Comparison of ENCODE assay signal across 13 cellular contexts in the genomic region with DNA sequence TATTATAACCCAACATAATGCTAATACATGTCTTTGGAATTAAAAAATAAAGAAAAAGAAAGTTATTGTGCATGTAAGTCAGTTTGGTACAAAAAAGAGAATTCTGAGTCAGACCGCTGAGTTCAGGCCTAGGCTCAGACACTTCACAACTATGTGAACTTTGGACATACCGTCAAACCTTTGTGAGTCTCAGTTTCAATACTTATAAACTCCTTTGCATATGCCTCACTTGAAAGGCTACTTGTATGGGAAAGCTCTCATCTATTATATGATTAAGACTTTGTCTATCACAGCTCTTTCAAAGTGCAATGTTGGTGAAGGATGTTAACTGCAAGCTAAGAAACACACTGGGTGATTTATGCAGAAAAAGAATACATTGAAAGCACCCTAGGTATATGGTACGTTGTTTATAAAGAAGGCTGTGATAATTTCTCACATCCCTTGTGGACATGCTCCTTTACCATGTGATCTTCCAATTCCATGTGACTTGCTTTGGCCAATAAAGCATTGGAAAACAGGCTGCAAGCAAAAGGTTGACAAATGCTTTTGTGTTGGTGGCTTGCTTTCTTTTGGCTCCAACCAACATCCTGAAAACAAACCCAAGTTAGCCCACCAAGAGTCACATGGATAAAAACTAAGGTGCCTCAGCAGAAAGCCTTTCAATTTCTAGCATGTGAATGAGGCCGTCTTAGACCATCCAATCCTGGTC. TPM values are rescaled to one million over a fixed set of nuclear protein-coding genes. Genes with fewer than 3 reads are reported as not detected.
A peak's percentile ranks its signal among the peaks of the same experiment; 100 is the strongest.
DNase-seq lines count a peak whose midpoint lies in the region; ATAC-seq and TF ChIP-seq lines count a peak whose summit lies in the region.
"Had no signal": no experiment of that assay in that cellular context is flagged by ENCODE, and none has a peak within 500 bp of the region (broad histone marks: within the 10 kb centered on the region; RNA-seq: fewer than 3 reads in every experiment).

No MANE protein-coding gene starts in this region.

- peaks cover 7% of the 10 kb centered on the region for H3K36me3 Mint-ChIP-seq in neural progenitor cell

- H3K27me3 ChIP-seq in neural progenitor cell, result no peaks in the 10 kb centered on the region

- ATAC-seq in GM18499 (IDR thresholded peaks at IDR 0.05; ENCODE audit: insufficient read depth, unreplicated experiment), result peak; percentile 78
- peak; percentile 88 for ATAC-seq in GM19395 (IDR thresholded peaks at IDR 0.05; ENCODE audit: unreplicated experiment)
- ATAC-seq in HG02852 (IDR thresholded peaks at IDR 0.05; ENCODE audit: unreplicated experiment), result peak; percentile 93
- ATAC-seq in HG03571 (IDR thresholded peaks at IDR 0.05; ENCODE audit: unreplicated experiment), result peak; percentile 89
- no peak for ATAC-seq in left cardiac atrium

- no peak overlapping the region for H3K9ac ChIP-seq in neural progenitor cell

- H3F3A ChIP-seq in neural progenitor cell (ENCODE audit: low read depth), result no peaks in the 10 kb centered on the region

- TF ChIP-seq CTCF in neural progenitor cell (IDR thresholded peaks at IDR 0.05), result no peak

- no peaks in the 10 kb centered on the region for H3K9me3 ChIP-seq in neural progenitor cell (ENCODE audit: low read depth)

- no peak overlapping the region for H3K27ac Mint-ChIP-seq in neural progenitor cell

- no peak overlapping the region for H3K27ac ChIP-seq in neural progenitor cell

- H3K4me3 ChIP-seq in neural progenitor cell, result no peak overlapping the region
- H3K4me3 ChIP-seq: lung had no signal

- intact Hi-C loops in left cardiac atrium (cut with DNase I), result no loop called here

- no peaks in the 10 kb centered on the region for H4K20me1 ChIP-seq in neural progenitor cell (ENCODE audit: low read depth)

- no peaks in the 10 kb centered on the region for H3K79me2 ChIP-seq in neural progenitor cell (ENCODE audit: low read depth)

- H3K36me3 ChIP-seq in neural progenitor cell, result peaks cover 6% of the 10 kb centered on the region

- no peaks in the 10 kb centered on the region for H3K4me1 ChIP-seq in neural progenitor cell

- DNase-seq in neural progenitor cell (ENCODE audit: low spot score), result no peak
- DNase-seq in COLO829 (ENCODE audit: low spot score), result no peak
- DNase-seq in activated CD4-positive, alpha-beta T cell treated with anti-CD3 and anti-CD28 coated beads, Interleukin-2, amount 50 U/mL, for 4 hours, result no peak
- no peak for DNase-seq in left cardiac atrium
- DNase-seq: GDM1; NCI-H2029 treated with DMSO at 0.1 percent for 48 hours; stimulated activated CD4-positive, alpha-beta T cell treated with anti-CD3 and anti-CD28 coated beads, Interleukin-4, amount 100 ng/mL, for 24 hours; T-helper 2 cell had no signal

- H3K4me2 ChIP-seq in neural progenitor cell, result no peak overlapping the region

- no peaks in the 10 kb centered on the region for H3K4me1 Mint-ChIP-seq in neural progenitor cell

- H3K27me3 Mint-ChIP-seq in neural progenitor cell (ENCODE audit: insufficient read depth, low read depth), result no peaks in the 10 kb centered on the region

- H3K4me3 Mint-ChIP-seq in neural progenitor cell, result no peak overlapping the region

- H3K9me3 Mint-ChIP-seq in neural progenitor cell, result no peaks in the 10 kb centered on the region

- no peak overlapping the region for H2AFZ ChIP-seq in neural progenitor cell (replicated peaks)

RNA-seq across cellular contexts. Expression of a gene that starts 49.6 kb away (rescaled TPM):
- 17.1 and 20.7 TPM in 2 replicates for total RNA-seq in neural progenitor cell (ENCODE audit: low replicate concordance)
- 10 to 100 TPM in 1 of 2 donors, 1 to 10 TPM in 1; 8.1 to 10.2 TPM for total RNA-seq in left cardiac atrium

RNA-seq across cellular contexts. Expression of a gene that starts 49.8 kb away (rescaled TPM):
- total RNA-seq in neural progenitor cell (ENCODE audit: low replicate concordance) (62.4 and 76.6 TPM in 2 replicates), left cardiac atrium (1 to 10 TPM in 1 of 2 donors, under 1 TPM in 1; 0.71 to 3.9 TPM)

Comparison
In these comparisons a context has a peak if more than half of its experiments do, and no peak if none do; other contexts are left out.
1. ATAC-seq: peak in GM18499 (single experiment), GM19395 (single experiment), HG02852 (single experiment) and HG03571 (single experiment); none in left cardiac atrium (0 of 2).
2. RNA of a gene that starts 49.8 kb away (total RNA-seq): 62.4 to 76.6 TPM in neural progenitor cell; 0.71 to 3.9 TPM in left cardiac atrium; every median in the first group is over 10 times any median in the second.